Comparison of ENCODE assay signal across 31 cellular contexts in the genomic region with DNA sequence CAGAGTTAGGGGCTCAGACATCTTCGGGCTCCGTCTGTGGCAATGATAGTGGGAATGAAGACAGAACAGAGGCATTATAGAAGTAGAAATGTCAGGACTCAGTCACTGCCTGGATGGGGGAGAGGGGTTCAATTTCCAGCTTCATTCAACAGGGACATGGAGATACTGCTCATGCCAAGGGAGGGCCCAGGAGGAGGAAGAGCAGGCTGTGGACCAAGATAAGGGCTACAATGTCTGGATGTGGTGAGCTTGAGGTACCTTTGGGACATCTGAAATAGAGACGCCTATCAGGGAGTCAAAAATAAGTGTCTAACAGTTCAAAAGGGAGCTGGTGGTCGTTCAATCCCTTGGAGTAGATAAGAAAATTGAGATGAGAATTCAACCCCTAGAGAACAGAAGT.
"Had no signal": no experiment of that assay in that cellular context is flagged by ENCODE, and none has a peak within 500 bp of the region (broad histone marks: within the 10 kb centered on the region; RNA-seq: fewer than 3 reads in every experiment).

No MANE protein-coding gene starts in this region.

- H3K79me2 ChIP-seq: parathyroid adenoma had no signal

- H3K27ac ChIP-seq: colonic mucosa, epithelial cell of prostate, esophagus muscularis mucosa, foreskin keratinocyte, heart right ventricle, left lung, neutrophil, parathyroid adenoma, right lobe of liver, testis, tibial artery had no signal

- H3K4me3 ChIP-seq: colonic mucosa, esophagus muscularis mucosa, heart right ventricle, left lung, mucosa of descending colon, right lobe of liver, testis, tibial artery had no signal

- H3K4me1 ChIP-seq: colonic mucosa, foreskin keratinocyte, parathyroid adenoma, right lobe of liver, testis had no signal

- ATAC-seq: foreskin keratinocyte; heart right ventricle; left cardiac atrium; left lung; mucosa of descending colon; natural killer cell treated with Interleukin-12 subunit alpha and Interleukin-12 subunit beta and Interleukin-15 and Interleukin-18, amount 100 ng/mL, for 72 hours; right lobe of liver; stimulated activated naive B cell treated with anti-CD40 and anti-IgM and Interleukin-4, amounts not matched to agents 10 μg/mL and 1 μg/mL and 100 μg/mL, for 72 hours had no signal

- H3K9me3 ChIP-seq: colonic mucosa, esophagus muscularis mucosa, heart right ventricle, left lung, mucosa of descending colon, neutrophil, right lobe of liver, testis, tibial artery had no signal

- H3K27me3 ChIP-seq: colonic mucosa, esophagus muscularis mucosa, foreskin keratinocyte, left lung, neutrophil, right lobe of liver, testis, tibial artery had no signal

- H2AFZ ChIP-seq: parathyroid adenoma had no signal

- H3K27ac Mint-ChIP-seq: dendritic cell treated with granulocyte-macrophage colony-stimulating factor and Interleukin-4, amounts not matched to agents 40 ng/mL and 50 ng/mL, for 4 days; endodermal cell; mesothelial cell of epicardium; natural killer cell treated with Interleukin-12 subunit alpha and Interleukin-12 subunit beta and Interleukin-15 and Interleukin-18, amount 100 ng/mL, for 72 hours; progenitor cell of endocrine pancreas; stimulated activated naive B cell treated with anti-CD40 and anti-IgM and Interleukin-4, amounts not matched to agents 10 μg/mL and 1 μg/mL and 100 μg/mL, for 72 hours; type B pancreatic cell had no signal

- H3K9me3 Mint-ChIP-seq: dendritic cell treated with granulocyte-macrophage colony-stimulating factor and Interleukin-4, amounts not matched to agents 40 ng/mL and 50 ng/mL, for 4 days; natural killer cell treated with Interleukin-12 subunit alpha and Interleukin-12 subunit beta and Interleukin-15 and Interleukin-18, amount 100 ng/mL, for 72 hours; neural crest cell; stimulated activated naive B cell treated with anti-CD40 and anti-IgM and Interleukin-4, amounts not matched to agents 10 μg/mL and 1 μg/mL and 100 μg/mL, for 72 hours; type B pancreatic cell had no signal

- H3K9ac ChIP-seq: parathyroid adenoma had no signal

- H3K36me3 Mint-ChIP-seq: naive B cell; natural killer cell treated with Interleukin-12 subunit alpha and Interleukin-12 subunit beta and Interleukin-15 and Interleukin-18, amount 100 ng/mL, for 72 hours; type B pancreatic cell had no signal

- FAIRE-seq: islet of Langerhans, small intestine had no signal

- DNase-seq: colonic mucosa; effector CD8-positive, alpha-beta T cell; endodermal cell; foreskin keratinocyte; glutamatergic neuron; heart right ventricle; hippocampal formation; left cardiac atrium; left lung; mesenchymal stem cell; mucosa of descending colon; naive B cell; right lobe of liver; small intestine; stimulated activated CD4-positive, alpha-beta T cell treated with anti-CD3 and anti-CD28 coated beads, Interleukin-15, amount 100 ng/mL, for 24 hours; stimulated activated CD4-positive, alpha-beta T cell treated with anti-CD3 and anti-CD28 coated beads, Interleukin-2, amount 100 ng/mL, for 48 hours; stimulated activated naive B cell treated with anti-CD40 and anti-IgM and Interleukin-4, amounts not matched to agents 10 μg/mL and 1 μg/mL and 100 μg/mL, for 72 hours; substantia nigra; testis; tibial artery had no signal

- H3K27me3 Mint-ChIP-seq: dendritic cell treated with granulocyte-macrophage colony-stimulating factor and Interleukin-4, amounts not matched to agents 40 ng/mL and 50 ng/mL, for 4 days; naive B cell; natural killer cell treated with Interleukin-12 subunit alpha and Interleukin-12 subunit beta and Interleukin-15 and Interleukin-18, amount 100 ng/mL, for 72 hours; progenitor cell of endocrine pancreas; stimulated activated naive B cell treated with anti-CD40 and anti-IgM and Interleukin-4, amounts not matched to agents 10 μg/mL and 1 μg/mL and 100 μg/mL, for 72 hours; type B pancreatic cell had no signal

- H3K4me3 Mint-ChIP-seq: dendritic cell treated with granulocyte-macrophage colony-stimulating factor and Interleukin-4, amounts not matched to agents 40 ng/mL and 50 ng/mL, for 4 days; endodermal cell; mesothelial cell of epicardium; natural killer cell treated with Interleukin-12 subunit alpha and Interleukin-12 subunit beta and Interleukin-15 and Interleukin-18, amount 100 ng/mL, for 72 hours; neural crest cell; stimulated activated naive B cell treated with anti-CD40 and anti-IgM and Interleukin-4, amounts not matched to agents 10 μg/mL and 1 μg/mL and 100 μg/mL, for 72 hours; type B pancreatic cell had no signal

- H3K4me1 Mint-ChIP-seq: endodermal cell, mesothelial cell of epicardium, neural crest cell had no signal

- H3K36me3 ChIP-seq: colonic mucosa, right lobe of liver had no signal
